In the genomic region with DNA sequence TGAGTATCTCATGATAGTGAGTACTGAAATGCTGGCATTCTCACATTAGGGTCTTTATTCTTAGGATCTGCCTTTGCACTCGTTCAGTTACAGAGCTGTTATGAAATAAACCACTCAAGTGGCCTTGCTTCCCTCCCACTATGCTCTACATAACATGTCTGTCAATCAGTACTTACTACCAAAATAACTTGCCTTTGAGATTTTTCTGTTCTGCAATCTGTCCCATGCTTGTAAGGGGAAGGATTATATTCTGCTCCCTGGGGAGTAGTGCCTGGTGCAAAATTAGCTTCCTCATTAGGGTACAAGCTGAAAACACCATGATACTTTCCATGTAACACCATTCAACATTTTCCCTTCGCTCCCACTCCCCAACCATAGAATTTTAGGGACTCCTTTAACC, we compare ENCODE assay signal across 1 cellular context.
TF ChIP-seq lines count a peak whose summit lies in the region.

No MANE protein-coding gene starts in this region.

TF ChIP-seq in GM12878, 131 proteins besides CTCF, POLR2A, EP300 and RAD21 (continued from another document and continues in another):
- TF ChIP-seq JUNB (IDR thresholded peaks at IDR 0.05) (no peak), REST (IDR thresholded peaks at IDR 0.05; ENCODE audit: low read depth, low read length) (no peak), SMAD5 (IDR thresholded peaks at IDR 0.05; ENCODE audit: low read depth) (no peak), E4F1 (IDR thresholded peaks at IDR 0.05; ENCODE audit: borderline replicate concordance, partially characterized antibody) (no peak), MEF2B (IDR thresholded peaks at IDR 0.05; ENCODE audit: partially characterized antibody, poor library complexity, severe bottlenecking) (peak; percentile 99), FOXK2 (IDR thresholded peaks at IDR 0.05) (no peak), SUZ12 (IDR thresholded peaks at IDR 0.05; ENCODE audit: unreplicated experiment) (no peak), KLF5 (IDR thresholded peaks at IDR 0.05; ENCODE audit: partially characterized antibody) (no peak), MTA2 (IDR thresholded peaks at IDR 0.05; ENCODE audit: low read depth) (peak; percentile 89), HCFC1 (IDR thresholded peaks at IDR 0.05; ENCODE audit: low read length) (no peak), JUND (IDR thresholded peaks at IDR 0.05; ENCODE audit: low read depth, low read length) (no peak), SREBF1 (IDR thresholded peaks at IDR 0.05; ENCODE audit: low read length) (no peak), CEBPB (IDR thresholded peaks at IDR 0.05; ENCODE audit: borderline replicate concordance in 1 of 2, low read depth in 2 of 2, low read length in 2 of 2) (no peak), ZBTB33 (IDR thresholded peaks at IDR 0.05) (no peak), KAT2A (conservative IDR thresholded peaks at IDR 0.05; ENCODE audit: control insufficient read depth, low read depth, low read length) (no peak), TAF1 (IDR thresholded peaks at IDR 0.05; ENCODE audit: borderline replicate concordance, low read depth, low read length) (no peak), ZBTB4 (CRISPR knock-in tag; IDR thresholded peaks at IDR 0.05) (no peak), ZNF274 (IDR thresholded peaks at IDR 0.05; ENCODE audit: insufficient read depth, insufficient read length) (no peak), PKNOX1 (IDR thresholded peaks at IDR 0.05) (peak; percentile 97), CBX5 (IDR thresholded peaks at IDR 0.05; ENCODE audit: low read depth) (no peak), ATF7 (IDR thresholded peaks at IDR 0.05; ENCODE audit: low read depth) (peak; percentile 61; the same call in 1 of the 2 replicates), PRDM15 (CRISPR knock-in tag; IDR thresholded peaks at IDR 0.05) (no peak), CHD2 (IDR thresholded peaks at IDR 0.05; ENCODE audit: borderline replicate concordance, low read depth, low read length) (0 out of 2 replicates have a peak, but pooled peaks have one; percentile 33), EZH2 (IDR thresholded peaks at IDR 0.05; ENCODE audit: borderline replicate concordance, control insufficient read depth, low read depth, low read length) (no peak), IKZF2 (IDR thresholded peaks at IDR 0.05) (peak; percentile 93), BCL11A (IDR thresholded peaks at IDR 0.05; ENCODE audit: low read depth, low read length) (peak; percentile 78), CBX3 (IDR thresholded peaks at IDR 0.05; ENCODE audit: borderline replicate concordance, low read depth) (no peak), EGR1 (IDR thresholded peaks at IDR 0.05; ENCODE audit: borderline replicate concordance in 1 of 2, low read depth in 2 of 2, low read length in 2 of 2) (no peak), SUPT20H (IDR thresholded peaks at IDR 0.05; ENCODE audit: borderline replicate concordance, control insufficient read depth, low read depth, low read length) (no peak), NFIC (IDR thresholded peaks at IDR 0.05; ENCODE audit: low read depth, low read length) (peak; percentile 59), HDAC6 (IDR thresholded peaks at IDR 0.05; ENCODE audit: unreplicated experiment) (no peak), SMAD1 (IDR thresholded peaks at IDR 0.05; ENCODE audit: low read depth, partially characterized antibody) (peak; percentile 51), RFX5 (IDR thresholded peaks at IDR 0.05; ENCODE audit: low read depth, low read length) (no peak), RCOR1 (conservative IDR thresholded peaks at IDR 0.05; ENCODE audit: low read depth, low read length) (no peak), GABPA (IDR thresholded peaks at IDR 0.05; ENCODE audit: low read depth) (no peak), RB1 (IDR thresholded peaks at IDR 0.05; ENCODE audit: borderline replicate concordance) (no peak)
- TF ChIP-seq, protein P1, sequence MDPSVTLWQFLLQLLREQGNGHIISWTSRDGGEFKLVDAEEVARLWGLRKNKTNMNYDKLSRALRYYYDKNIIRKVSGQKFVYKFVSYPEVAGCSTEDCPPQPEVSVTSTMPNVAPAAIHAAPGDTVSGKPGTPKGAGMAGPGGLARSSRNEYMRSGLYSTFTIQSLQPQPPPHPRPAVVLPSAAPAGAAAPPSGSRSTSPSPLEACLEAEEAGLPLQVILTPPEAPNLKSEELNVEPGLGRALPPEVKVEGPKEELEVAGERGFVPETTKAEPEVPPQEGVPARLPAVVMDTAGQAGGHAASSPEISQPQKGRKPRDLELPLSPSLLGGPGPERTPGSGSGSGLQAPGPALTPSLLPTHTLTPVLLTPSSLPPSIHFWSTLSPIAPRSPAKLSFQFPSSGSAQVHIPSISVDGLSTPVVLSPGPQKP (IDR thresholded peaks at IDR 0.05; ENCODE audit: low read depth, low read length), result no peak
- TF ChIP-seq, protein P2, sequence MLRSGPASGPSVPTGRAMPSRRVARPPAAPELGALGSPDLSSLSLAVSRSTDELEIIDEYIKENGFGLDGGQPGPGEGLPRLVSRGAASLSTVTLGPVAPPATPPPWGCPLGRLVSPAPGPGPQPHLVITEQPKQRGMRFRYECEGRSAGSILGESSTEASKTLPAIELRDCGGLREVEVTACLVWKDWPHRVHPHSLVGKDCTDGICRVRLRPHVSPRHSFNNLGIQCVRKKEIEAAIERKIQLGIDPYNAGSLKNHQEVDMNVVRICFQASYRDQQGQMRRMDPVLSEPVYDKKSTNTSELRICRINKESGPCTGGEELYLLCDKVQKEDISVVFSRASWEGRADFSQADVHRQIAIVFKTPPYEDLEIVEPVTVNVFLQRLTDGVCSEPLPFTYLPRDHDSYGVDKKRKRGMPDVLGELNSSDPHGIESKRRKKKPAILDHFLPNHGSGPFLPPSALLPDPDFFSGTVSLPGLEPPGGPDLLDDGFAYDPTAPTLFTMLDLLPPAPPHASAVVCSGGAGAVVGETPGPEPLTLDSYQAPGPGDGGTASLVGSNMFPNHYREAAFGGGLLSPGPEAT (IDR thresholded peaks at IDR 0.05; ENCODE audit: low read depth), result peak; percentile 90
